ENCODE assay signal across 19 cellular contexts in the genomic region with DNA sequence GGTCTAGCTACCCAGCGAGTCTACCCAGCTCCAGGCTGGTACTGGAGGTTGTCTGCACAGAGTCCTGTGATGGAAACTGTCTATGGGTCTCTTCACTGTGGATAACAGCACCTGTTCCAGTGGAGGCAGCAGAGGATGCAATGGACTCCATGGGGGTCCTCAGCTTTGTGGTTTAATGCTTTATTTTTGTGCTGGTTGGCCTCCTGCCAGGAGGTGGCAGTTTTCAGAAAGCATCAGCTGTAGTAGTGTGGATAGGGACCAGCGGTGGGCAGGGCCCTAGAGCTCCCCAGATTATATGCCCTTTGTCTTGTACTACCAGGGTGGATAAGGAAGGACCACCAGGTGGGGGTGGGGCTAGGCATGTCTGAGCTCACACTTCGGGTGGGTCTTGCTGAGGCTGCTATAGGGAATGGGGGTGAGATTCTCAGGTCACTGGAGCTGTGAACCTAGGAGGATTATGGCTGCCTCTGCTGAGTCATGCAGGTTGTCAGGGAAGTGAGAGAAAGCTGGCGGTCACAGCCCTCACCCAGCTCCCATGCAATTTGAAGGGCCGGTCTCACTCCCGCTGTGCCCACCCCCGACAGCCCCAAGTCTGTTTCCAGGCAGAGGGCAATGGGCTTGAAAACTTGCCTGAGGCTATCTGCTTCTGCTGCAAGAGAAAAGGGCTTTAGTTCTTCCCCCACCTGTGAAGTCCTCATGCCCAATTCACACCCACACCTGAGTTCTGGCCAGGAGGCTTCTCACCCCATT.
"Had no signal": no experiment of that assay in that cellular context is flagged by ENCODE, and none has a peak within 500 bp of the region (broad histone marks: within the 10 kb centered on the region; RNA-seq: fewer than 3 reads in every experiment).

No MANE protein-coding gene starts in this region.

- DNase-seq: activated CD4-positive, alpha-beta T cell treated with anti-CD3 and anti-CD28 coated beads, Interleukin-2, amount 10 ng/mL, durations not matched to agents 24 days and 14 days; activated CD4-positive, CD25-positive, alpha-beta regulatory T cell; activated CD8-positive, alpha-beta memory T cell treated with anti-CD3 and anti-CD28 coated beads, Interleukin-2, amount 50 U/mL, for 48 hours; activated CD8-positive, alpha-beta T cell treated with anti-CD3 and anti-CD28 coated beads, Interleukin-2, amount 10 ng/mL, durations not matched to agents 7 days and 5 days; activated gamma-delta T cell; activated naive CD8-positive, alpha-beta T cell treated with anti-CD3 and anti-CD28 coated beads, Interleukin-2, amount 10 ng/mL, durations not matched to agents 7 days and 5 days; activated T-cell treated with anti-CD3 and anti-CD28 coated beads, Interleukin-2, amount 50 U/mL, for 72 hours; brain microvascular endothelial cell; cortex of kidney; effector CD4-positive, alpha-beta T cell; esophagus squamous epithelium; hypothalamus; kidney glomerular epithelial cell; sigmoid colon; spleen had no signal

- H3K4me3 ChIP-seq: esophagus squamous epithelium, sigmoid colon, spleen, suprapubic skin had no signal

- H3K27ac ChIP-seq: brain microvascular endothelial cell, esophagus squamous epithelium, sigmoid colon, spleen, suprapubic skin had no signal

- H3K36me3 ChIP-seq: brain microvascular endothelial cell, esophagus squamous epithelium, sigmoid colon, spleen, suprapubic skin had no signal

- H3K27me3 ChIP-seq: brain microvascular endothelial cell, esophagus squamous epithelium, sigmoid colon, suprapubic skin had no signal

- H3K4me3 Mint-ChIP-seq: activated CD4-positive, alpha-beta T cell treated with anti-CD3 and anti-CD28 coated beads, Interleukin-2, amount 10 ng/mL, durations not matched to agents 24 days and 14 days; activated CD8-positive, alpha-beta T cell treated with anti-CD3 and anti-CD28 coated beads, Interleukin-2, amount 10 ng/mL, durations not matched to agents 7 days and 5 days; activated naive CD8-positive, alpha-beta T cell treated with anti-CD3 and anti-CD28 coated beads, Interleukin-2, amount 10 ng/mL, durations not matched to agents 7 days and 5 days; activated T-cell treated with anti-CD3 and anti-CD28 coated beads, Interleukin-2, amount 50 U/mL, for 72 hours; natural killer cell treated with Interleukin-12 subunit alpha and Interleukin-12 subunit beta and Interleukin-15 and Interleukin-18, amount 100 ng/mL, for 72 hours; stimulated activated naive CD8-positive, alpha-beta T cell treated with anti-CD3 and anti-CD28 coated beads, Interleukin-15, Interleukin-2, amounts not matched to agents 100 ng/mL and 50 ng/mL, for 24 hours; type B pancreatic cell had no signal

- H3K4me1 Mint-ChIP-seq: activated CD4-positive, alpha-beta T cell treated with anti-CD3 and anti-CD28 coated beads, Interleukin-2, amount 10 ng/mL, durations not matched to agents 24 days and 14 days; activated naive CD8-positive, alpha-beta T cell treated with anti-CD3 and anti-CD28 coated beads, Interleukin-2, amount 10 ng/mL, durations not matched to agents 7 days and 5 days had no signal

- ATAC-seq: activated CD8-positive, alpha-beta T cell treated with anti-CD3 and anti-CD28 coated beads, Interleukin-2, amount 10 ng/mL, durations not matched to agents 7 days and 5 days; activated T-cell treated with anti-CD3 and anti-CD28 coated beads, Interleukin-2, amount 50 U/mL, for 72 hours; natural killer cell treated with Interleukin-12 subunit alpha and Interleukin-12 subunit beta and Interleukin-15 and Interleukin-18, amount 100 ng/mL, for 72 hours had no signal

- H3K9me3 ChIP-seq: esophagus squamous epithelium, sigmoid colon, suprapubic skin had no signal

- H3K36me3 Mint-ChIP-seq: activated naive CD8-positive, alpha-beta T cell treated with anti-CD3 and anti-CD28 coated beads, Interleukin-2, amount 10 ng/mL, durations not matched to agents 7 days and 5 days; type B pancreatic cell had no signal

- H3K27me3 Mint-ChIP-seq: activated CD4-positive, alpha-beta T cell treated with anti-CD3 and anti-CD28 coated beads, Interleukin-2, amount 10 ng/mL, durations not matched to agents 24 days and 14 days; activated naive CD8-positive, alpha-beta T cell treated with anti-CD3 and anti-CD28 coated beads, Interleukin-2, amount 10 ng/mL, durations not matched to agents 7 days and 5 days; natural killer cell treated with Interleukin-12 subunit alpha and Interleukin-12 subunit beta and Interleukin-15 and Interleukin-18, amount 100 ng/mL, for 72 hours; stimulated activated naive CD8-positive, alpha-beta T cell treated with anti-CD3 and anti-CD28 coated beads, Interleukin-15, Interleukin-2, amounts not matched to agents 100 ng/mL and 50 ng/mL, for 24 hours; type B pancreatic cell had no signal

- H3K27ac Mint-ChIP-seq: activated CD4-positive, alpha-beta T cell treated with anti-CD3 and anti-CD28 coated beads, Interleukin-2, amount 10 ng/mL, durations not matched to agents 24 days and 14 days; activated CD8-positive, alpha-beta T cell treated with anti-CD3 and anti-CD28 coated beads, Interleukin-2, amount 10 ng/mL, durations not matched to agents 7 days and 5 days; activated naive CD8-positive, alpha-beta T cell treated with anti-CD3 and anti-CD28 coated beads, Interleukin-2, amount 10 ng/mL, durations not matched to agents 7 days and 5 days; activated T-cell treated with anti-CD3 and anti-CD28 coated beads, Interleukin-2, amount 50 U/mL, for 72 hours; natural killer cell treated with Interleukin-12 subunit alpha and Interleukin-12 subunit beta and Interleukin-15 and Interleukin-18, amount 100 ng/mL, for 72 hours; stimulated activated naive CD8-positive, alpha-beta T cell treated with anti-CD3 and anti-CD28 coated beads, Interleukin-15, Interleukin-2, amounts not matched to agents 100 ng/mL and 50 ng/mL, for 24 hours; type B pancreatic cell had no signal

- H3K4me1 ChIP-seq: esophagus squamous epithelium, sigmoid colon, spleen, suprapubic skin had no signal
